Comparison of ENCODE assay signal across 8 cellular contexts in genomic region chr20:33663161-33664084, GRCh38. TPM values are rescaled to one million over a fixed set of nuclear protein-coding genes. Genes with fewer than 3 reads are reported as not detected.
DNase-seq lines count a peak whose midpoint lies in the region; ATAC-seq, FAIRE-seq and TF ChIP-seq lines count a peak whose summit lies in the region.

No MANE protein-coding gene starts in this region.

- in situ Hi-C loops in K562 (cut with MboI): no loop called here

- no TSS peak for BruUV-seq in K562 (replicated peaks; lab: Mats Ljungman, UMichigan)

- no peaks in the 10 kb centered on the region for H3K9me3 ChIP-seq in K562 (replicated peaks; ENCODE audit: control insufficient read depth, insufficient read depth, low read depth, low read length)

- peak overlapping the region; percentile 81 for H2AFZ ChIP-seq in K562 (ENCODE audit: low read depth, low read length)

- intact Hi-C loops in K562 (cut with micrococcal nuclease): no loop called here

- H3K36me3 ChIP-seq in K562 (ENCODE audit: control insufficient read depth, insufficient read depth, low read length): peaks cover 45% of the 10 kb centered on the region; the same call in 2 of the 3 replicates

- no peak for TF ChIP-seq CTCF in HFF-Myc (IDR thresholded peaks at IDR 0.05; ENCODE audit: low read depth, low read length, missing control alignments)
- no peak for TF ChIP-seq CTCF in K562 (IDR thresholded peaks at IDR 0.05 in 2 of 3, conservative IDR thresholded peaks at IDR 0.05 in 1 of 3; ENCODE audit: insufficient read depth in 2 of 3, low read depth in 1 of 3, low read length in 3 of 3)

- CTCF ChIA-PET in K562 (lab: Yijun Ruan, JAX; ENCODE audit: low intra/inter-chr PET ratio): no interaction called here

- peak; percentile 83 for TF ChIP-seq POLR2A in K562 (conservative IDR thresholded peaks at IDR 0.05)

- no peak for TF ChIP-seq EP300 in K562 (IDR thresholded peaks at IDR 0.05; ENCODE audit: low read length)

- H3K27me3 ChIP-seq in K562 (ENCODE audit: control insufficient read depth in 2 of 2, insufficient read depth in 2 of 2, low read length in 2 of 2): no peaks in the 10 kb centered on the region

- DNase-seq in ELR (ENCODE audit: low read depth) (peak; percentile 87), HFF-Myc (ENCODE audit: extremely low read depth, low read depth) (no peak), NCI-H2029 treated with DMSO at 0.1 percent for 48 hours (lab: John Stamatoyannopoulos, UW) (peak; percentile 39), UCSD-AML1 (lab: John Stamatoyannopoulos, UW; ENCODE audit: unreplicated experiment) (peak; percentile 82), K562 (ENCODE audit: extremely low read depth in 1 of 4, low spot score in 3 of 4) (peak; percentile 84 to 90 (median 86)), skeletal muscle cell (ENCODE audit: low read depth) (no peak), cerebellar nuclear complex (lab: John Stamatoyannopoulos, UW) (no peak)

- H3K4me2 ChIP-seq in K562 (ENCODE audit: insufficient read depth, low read length): peak overlapping the region; percentile 85

- TF ChIP-seq RAD21 in K562 (CRISPR knock-in tag; conservative IDR thresholded peaks at IDR 0.05 in 1 of 2, IDR thresholded peaks at IDR 0.05 in 1 of 2): no peak; a peak in 1 of 4 replicates

- peaks cover 18% of the 10 kb centered on the region for H3K79me2 ChIP-seq in K562 (ENCODE audit: control insufficient read depth, insufficient read depth, low read length)

- 1% methylated on average over 69 of the region's 84 CpGs for WGBS in K562 (ENCODE audit: insufficient coverage, low coverage, missing lambda C conversion rate)

- POLR2A ChIA-PET in K562 (lab: Yijun Ruan, JAX): interaction anchor here (0.6 to 5.4 kb wide), 12 partner anchors 8 to 1034 kb away, joined by 3 to 51 read pairs (median 4); no protein-coding TSS in a partner anchor

- H3K4me1 ChIP-seq in K562 (replicated peaks in 1 of 2; ENCODE audit: control insufficient read depth in 2 of 2, insufficient read depth in 2 of 2, low read length in 2 of 2): peaks cover 21 to 71% of the 10 kb centered on the region in 2 experiments; a peak in 4 of 5 replicates

- peak; percentile 80 for FAIRE-seq in K562 (lab: Jason Lieb, UNC)

- no peaks in the 10 kb centered on the region for H3K9me1 ChIP-seq in K562 (ENCODE audit: control insufficient read depth, insufficient read depth, low read length)

- H3K4me3 ChIP-seq in HFF-Myc (replicated peaks; ENCODE audit: low read depth, low read length): peak overlapping the region; percentile 63
- peak overlapping the region; percentile 81 for H3K4me3 ChIP-seq in K562
- H3K4me3 ChIP-seq in iPS-11a (ENCODE audit: low read depth, low read length): peak overlapping the region; percentile 83
- H3K4me3 ChIP-seq in skeletal muscle cell (ENCODE audit: low read depth, low read length): peak overlapping the region; percentile 73

- H3K9ac ChIP-seq in K562 (ENCODE audit: insufficient read depth in 1 of 2, low read depth in 2 of 2, low read length in 2 of 2): peak overlapping the region; percentile 80 to 90

- H3K27ac ChIP-seq in K562 (ENCODE audit: extremely low read depth, low read depth, low read length): peak overlapping the region; percentile 82

- peak; percentile 87 for ATAC-seq in K562

- peaks cover 11% of the 10 kb centered on the region; the same call in 1 of the 2 replicates for H4K20me1 ChIP-seq in K562 (replicated peaks; ENCODE audit: control insufficient read depth, insufficient read depth, low read length)

RNA-seq across cellular contexts. Expression of gene C20orf144, which starts 1.3 kb away (rescaled TPM):
- 0.60 TPM in 1 of 2 replicates, not detected in the other for total RNA-seq in K562 (2011; cell fraction: chromatin; rRNA removed; ENCODE audit: low replicate concordance)
- total RNA-seq in K562 (2011; cell fraction: nucleolus; rRNA removed): 0.83 and 1.1 TPM in 2 replicates
- total RNA-seq in K562 (2011; cell fraction: nucleoplasm; rRNA removed): 0.66 and 1.3 TPM in 2 replicates
- 0.16 TPM in 1 of 2 replicates, not detected in the other for total RNA-seq in K562 (2014; rRNA removed)
- total RNA-seq in K562 (2014; rRNA removed; fragmentation: Illumina TruSeq; extraction: Trizol): 0.11 and 0.16 TPM in 2 replicates
- total RNA-seq in K562 (2015; rRNA removed; fragmentation: Illumina TruSeq; extraction: Trizol): 0.11 and 0.23 TPM in 2 replicates
- 0.11 and 0.16 TPM in 2 replicates for total RNA-seq in K562 (2021)
- polyA plus RNA-seq in K562 (2011; rRNA removed): 0.10 and 0.11 TPM in 2 replicates
- polyA plus RNA-seq in K562 (2011; cell fraction: cytosol; rRNA removed): 0.13 and 0.16 TPM in 2 replicates
- polyA plus RNA-seq in K562 (2011; cell fraction: nucleus; rRNA removed): 0.18 TPM in 2 replicates
- 0.23 and 0.54 TPM in 2 replicates for polyA plus RNA-seq in K562 (2012)
- 0.12 and 0.22 TPM in 2 replicates for polyA plus RNA-seq in K562 (2014; fragmentation: Illumina TruSeq; extraction: Trizol)
- under 1 TPM in 1 of 2 experiments, not detected in 1; 0.04 TPM for polyA plus RNA-seq in K562 (2014; fragmentation: Nextera tagmentation; extraction: Ambion mirVana)
- 0.16 and 0.23 TPM in 2 replicates for polyA plus RNA-seq in K562 (2014; rRNA removed)
- 0.28 TPM in 1 of 2 replicates, not detected in the other for polyA minus RNA-seq in K562 (2011; rRNA and poly(A)+ RNA removed)
- polyA minus RNA-seq in K562 (2011; cell fraction: cytosol; rRNA and poly(A)+ RNA removed): not detected in 2 replicates
- polyA minus RNA-seq in K562 (2011; cell fraction: nucleus; rRNA and poly(A)+ RNA removed): 0.33 and 0.40 TPM in 2 replicates

RNA-seq across cellular contexts. Expression of gene ACTL10, which starts 3.3 kb away (rescaled TPM):
- not detected in 2 replicates for total RNA-seq in K562 (2011; cell fraction: chromatin; rRNA removed; ENCODE audit: low replicate concordance)
- 0.33 TPM in 1 of 2 replicates, not detected in the other for total RNA-seq in K562 (2011; cell fraction: nucleolus; rRNA removed)
- total RNA-seq in K562 (2011; cell fraction: nucleoplasm; rRNA removed): not detected in 2 replicates
- 0.14 TPM in 1 of 2 replicates, not detected in the other for total RNA-seq in K562 (2014; rRNA removed)
- not detected in 2 replicates for total RNA-seq in K562 (2014; rRNA removed; fragmentation: Illumina TruSeq; extraction: Trizol)
- total RNA-seq in K562 (2015; rRNA removed; fragmentation: Illumina TruSeq; extraction: Trizol): not detected in 2 replicates
- 0.11 TPM in 1 of 2 replicates, not detected in the other for total RNA-seq in K562 (2021)
- not detected in 2 replicates for polyA plus RNA-seq in K562 (2011; rRNA removed)
- 0.04 TPM in 1 of 2 replicates, not detected in the other for polyA plus RNA-seq in K562 (2011; cell fraction: cytosol; rRNA removed)
- polyA plus RNA-seq in K562 (2011; cell fraction: nucleus; rRNA removed): 0.10 TPM in 1 of 2 replicates, not detected in the other
- polyA plus RNA-seq in K562 (2012): 0.13 and 0.29 TPM in 2 replicates
- not detected in 2 replicates for polyA plus RNA-seq in K562 (2014; fragmentation: Illumina TruSeq; extraction: Trizol)
- polyA plus RNA-seq in K562 (2014; fragmentation: Nextera tagmentation; extraction: Ambion mirVana): not detected
- polyA plus RNA-seq in K562 (2014; rRNA removed): 0.07 and 0.13 TPM in 2 replicates
- not detected in 2 replicates for polyA minus RNA-seq in K562 (2011; rRNA and poly(A)+ RNA removed)
- not detected in 2 replicates for polyA minus RNA-seq in K562 (2011; cell fraction: cytosol; rRNA and poly(A)+ RNA removed)
- polyA minus RNA-seq in K562 (2011; cell fraction: nucleus; rRNA and poly(A)+ RNA removed): not detected in 2 replicates

RNA-seq across cellular contexts. Expression of gene NECAB3, which starts 10.8 kb away (rescaled TPM):
- total RNA-seq in K562 (2011; cell fraction: chromatin; rRNA removed; ENCODE audit: low replicate concordance): 164 and 323 TPM in 2 replicates
- total RNA-seq in K562 (2011; cell fraction: nucleolus; rRNA removed): 194 and 203 TPM in 2 replicates
- total RNA-seq in K562 (2011; cell fraction: nucleoplasm; rRNA removed): 200 and 230 TPM in 2 replicates
- total RNA-seq in K562 (2014; rRNA removed) (52.0 and 74.0 TPM in 2 replicates), K562 (2014; rRNA removed; fragmentation: Illumina TruSeq; extraction: Trizol) (16.0 and 17.8 TPM in 2 replicates), K562 (2015; rRNA removed; fragmentation: Illumina TruSeq; extraction: Trizol) (31.5 and 36.5 TPM in 2 replicates), K562 (2021) (57.1 and 57.8 TPM in 2 replicates)
- polyA plus RNA-seq in K562 (2011; rRNA removed) (25.6 and 32.7 TPM in 2 replicates), K562 (2014; fragmentation: Illumina TruSeq; extraction: Trizol) (35.8 and 37.6 TPM in 2 replicates), K562 (2014; fragmentation: Nextera tagmentation; extraction: Ambion mirVana) (1 to 10 TPM in 1 of 2 experiments, under 1 TPM in 1; 0.94 to 1.9 TPM), K562 (2014; rRNA removed) (63.3 and 67.6 TPM in 2 replicates)
- 33.9 and 111 TPM in 2 replicates for polyA plus RNA-seq in K562 (2011; cell fraction: cytosol; rRNA removed)
- polyA plus RNA-seq in K562 (2011; cell fraction: nucleus; rRNA removed): 181 and 337 TPM in 2 replicates
- polyA plus RNA-seq in K562 (2012): 35.0 and 54.7 TPM in 2 replicates
- polyA minus RNA-seq in K562 (2011; rRNA and poly(A)+ RNA removed): 21.3 and 27.3 TPM in 2 replicates
- polyA minus RNA-seq in K562 (2011; cell fraction: cytosol; rRNA and poly(A)+ RNA removed): 12.6 and 18.7 TPM in 2 replicates
- 66.9 and 76.9 TPM in 2 replicates for polyA minus RNA-seq in K562 (2011; cell fraction: nucleus; rRNA and poly(A)+ RNA removed)

RNA-seq across cellular contexts. Expression of gene E2F1, which starts 22.8 kb away (rescaled TPM):
- total RNA-seq in K562 (2011; cell fraction: chromatin; rRNA removed; ENCODE audit: low replicate concordance): 22.9 and 54.8 TPM in 2 replicates
- total RNA-seq in K562 (2011; cell fraction: nucleolus; rRNA removed): 31.2 and 33.7 TPM in 2 replicates
- 28.2 and 29.0 TPM in 2 replicates for total RNA-seq in K562 (2011; cell fraction: nucleoplasm; rRNA removed)
- total RNA-seq in K562 (2014; rRNA removed): 17.3 and 23.4 TPM in 2 replicates
- 9.0 and 10.8 TPM in 2 replicates for total RNA-seq in K562 (2014; rRNA removed; fragmentation: Illumina TruSeq; extraction: Trizol)
- 14.9 and 15.3 TPM in 2 replicates for total RNA-seq in K562 (2015; rRNA removed; fragmentation: Illumina TruSeq; extraction: Trizol)
- total RNA-seq in K562 (2021): 24.6 and 25.3 TPM in 2 replicates
- polyA plus RNA-seq in K562 (2011; rRNA removed): 12.7 and 19.3 TPM in 2 replicates
- polyA plus RNA-seq in K562 (2011; cell fraction: cytosol; rRNA removed): 17.7 and 20.9 TPM in 2 replicates
- 74.3 and 91.0 TPM in 2 replicates for polyA plus RNA-seq in K562 (2011; cell fraction: nucleus; rRNA removed)
- polyA plus RNA-seq in K562 (2012): 16.3 and 25.0 TPM in 2 replicates
- polyA plus RNA-seq in K562 (2014; fragmentation: Illumina TruSeq; extraction: Trizol): 13.1 and 17.8 TPM in 2 replicates
- under 1 TPM; 0.14 to 0.39 TPM for polyA plus RNA-seq in K562 (2014; fragmentation: Nextera tagmentation; extraction: Ambion mirVana)
- 28.9 and 30.6 TPM in 2 replicates for polyA plus RNA-seq in K562 (2014; rRNA removed)
- polyA minus RNA-seq in K562 (2011; rRNA and poly(A)+ RNA removed): 5.8 and 8.2 TPM in 2 replicates
- 7.7 and 8.5 TPM in 2 replicates for polyA minus RNA-seq in K562 (2011; cell fraction: cytosol; rRNA and poly(A)+ RNA removed)
- polyA minus RNA-seq in K562 (2011; cell fraction: nucleus; rRNA and poly(A)+ RNA removed): 9.3 and 10.3 TPM in 2 replicates

RNA-seq across cellular contexts. Expression of gene PXMP4, which starts 56.7 kb away (rescaled TPM):
- total RNA-seq in K562 (2011; cell fraction: chromatin; rRNA removed; ENCODE audit: low replicate concordance): 5.6 and 15.2 TPM in 2 replicates
- 8.7 and 9.8 TPM in 2 replicates for total RNA-seq in K562 (2011; cell fraction: nucleolus; rRNA removed)
- 9.0 and 12.0 TPM in 2 replicates for total RNA-seq in K562 (2011; cell fraction: nucleoplasm; rRNA removed)
- total RNA-seq in K562 (2014; rRNA removed): 5.6 and 9.1 TPM in 2 replicates
- 3.6 and 4.8 TPM in 2 replicates for total RNA-seq in K562 (2014; rRNA removed; fragmentation: Illumina TruSeq; extraction: Trizol)
- total RNA-seq in K562 (2015; rRNA removed; fragmentation: Illumina TruSeq; extraction: Trizol): 4.4 and 6.7 TPM in 2 replicates
- total RNA-seq in K562 (2021): 11.4 and 12.6 TPM in 2 replicates
- 6.7 and 7.3 TPM in 2 replicates for polyA plus RNA-seq in K562 (2011; rRNA removed)
- polyA plus RNA-seq in K562 (2011; cell fraction: cytosol; rRNA removed): 12.4 and 17.3 TPM in 2 replicates
- polyA plus RNA-seq in K562 (2011; cell fraction: nucleus; rRNA removed): 10.1 and 11.6 TPM in 2 replicates
- polyA plus RNA-seq in K562 (2012): 9.3 and 12.6 TPM in 2 replicates
- 9.8 and 10.4 TPM in 2 replicates for polyA plus RNA-seq in K562 (2014; fragmentation: Illumina TruSeq; extraction: Trizol)
- polyA plus RNA-seq in K562 (2014; fragmentation: Nextera tagmentation; extraction: Ambion mirVana): 10 to 100 TPM; 24.4 to 29.1 TPM
- polyA plus RNA-seq in K562 (2014; rRNA removed): 5.7 and 6.8 TPM in 2 replicates
- 4.0 and 5.7 TPM in 2 replicates for polyA minus RNA-seq in K562 (2011; rRNA and poly(A)+ RNA removed)
- 6.6 and 7.5 TPM in 2 replicates for polyA minus RNA-seq in K562 (2011; cell fraction: cytosol; rRNA and poly(A)+ RNA removed)
- 3.0 TPM in 2 replicates for polyA minus RNA-seq in K562 (2011; cell fraction: nucleus; rRNA and poly(A)+ RNA removed)

Comparison
In these comparisons a context has a peak if more than half of its experiments do, and no peak if none do; other contexts are left out.
1. DNase-seq: peak in ELR (single experiment), NCI-H2029 treated with DMSO at 0.1 percent for 48 hours (single experiment), UCSD-AML1 (single experiment) and K562 (4 of 4); none in HFF-Myc (single experiment), skeletal muscle cell (single experiment) and cerebellar nuclear complex (0 of 2).
2. Peak in every context shown above with its lines, with median percentiles within 50 percentile points of each other: H3K4me3 ChIP-seq.